ENCODE assay signal across 8 cellular contexts in the genomic region with DNA sequence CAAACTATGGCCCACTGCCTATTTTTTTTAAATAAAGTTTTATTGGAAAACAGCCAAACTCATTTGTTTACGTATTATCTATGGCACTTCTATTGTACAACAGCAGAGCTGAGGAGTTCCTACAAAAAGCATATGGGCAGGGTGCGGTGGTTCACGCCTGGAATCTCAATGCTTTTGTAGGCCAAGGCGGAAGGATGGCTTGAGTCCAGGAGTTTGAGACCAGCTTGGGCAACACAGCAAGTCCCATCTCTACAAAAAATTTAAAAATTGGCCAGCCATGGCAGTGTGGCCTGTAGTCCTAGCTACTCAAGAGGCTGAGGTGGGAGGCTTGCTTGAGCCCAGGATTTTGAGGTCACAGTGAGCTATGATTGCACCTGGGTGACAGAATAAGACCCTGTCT.
"Had no signal": no experiment of that assay in that cellular context is flagged by ENCODE, and none has a peak within 500 bp of the region (broad histone marks: within the 10 kb centered on the region; RNA-seq: fewer than 3 reads in every experiment).

No MANE protein-coding gene starts in this region.

- H3K4me3 Mint-ChIP-seq: HFFc6 had no signal

- H2AFZ ChIP-seq: GM23248 had no signal

- H3K9me3 Mint-ChIP-seq: HFFc6 had no signal

- H3K36me3 ChIP-seq: HAP-1 had no signal

- H3K27ac Mint-ChIP-seq: HFFc6 had no signal

- ATAC-seq: HCT116 had no signal

- H3K4me3 ChIP-seq: GM23248, HAP-1 had no signal

- H3K27ac ChIP-seq: GM23248 had no signal

- H3K9ac ChIP-seq: GM23248 had no signal

- DNase-seq: GM23248, GOT3, H7, HFFc6, IMR-90, KBM-7 had no signal
